16 cellular contexts compared by ENCODE assay signal in the genomic region with DNA sequence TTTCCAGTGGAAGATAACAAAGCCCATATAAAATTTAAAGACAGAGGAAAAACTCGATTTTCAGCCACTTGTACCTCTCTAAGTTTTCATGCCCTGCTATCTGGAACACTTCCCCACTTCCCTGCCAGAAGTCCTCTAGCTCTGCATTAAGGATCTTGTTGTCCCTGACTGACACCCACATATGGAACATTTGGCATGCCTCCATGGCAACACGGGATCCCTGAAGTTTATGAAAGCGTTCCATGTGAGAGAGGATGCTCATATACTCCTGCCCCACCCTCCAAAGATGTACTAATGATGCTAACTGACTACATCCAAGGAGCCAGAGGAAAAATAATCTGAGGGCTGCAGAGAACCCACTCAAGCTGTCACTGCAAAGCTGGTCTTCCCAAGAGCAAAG. TPM values are rescaled to one million over a fixed set of nuclear protein-coding genes. Genes with fewer than 3 reads are reported as not detected.
"Had no signal": no experiment of that assay in that cellular context is flagged by ENCODE, and none has a peak within 500 bp of the region (broad histone marks: within the 10 kb centered on the region; RNA-seq: fewer than 3 reads in every experiment).

No MANE protein-coding gene starts in this region.

- H3K4me1 ChIP-seq: ascending aorta had no signal

- ATAC-seq: activated CD4-positive, alpha-beta T cell treated with anti-CD3 and anti-CD28 coated beads for 36 hours; activated naive CD8-positive, alpha-beta T cell treated with anti-CD3 and anti-CD28 coated beads, Interleukin-2, amount 50 U/mL, for 24 hours; pancreas; T-cell had no signal

- H3K4me3 ChIP-seq: ascending aorta, lung, pancreas, spleen, upper lobe of left lung had no signal

- DNase-seq: activated CD4-positive, alpha-beta T cell treated with anti-CD3 and anti-CD28 coated beads for 36 hours; activated naive CD4-positive, alpha-beta T cell; activated naive CD8-positive, alpha-beta T cell treated with anti-CD3 and anti-CD28 coated beads, Interleukin-2, amount 50 U/mL, for 24 hours; effector memory CD4-positive, alpha-beta T cell; midbrain; naive B cell; pancreas; spleen; stimulated activated naive CD4-positive, alpha-beta T cell treated with Interleukin-2 at 50 U/mL for 16 hours; T-cell; T1000; upper lobe of left lung had no signal

- H3K27ac ChIP-seq: ascending aorta, pancreas, spleen had no signal

- H3K27me3 ChIP-seq: ascending aorta, pancreas, spleen, upper lobe of left lung had no signal

- H3K9me3 ChIP-seq: ascending aorta, pancreas, spleen, upper lobe of left lung had no signal

- FAIRE-seq: pancreas had no signal

RNA-seq across cellular contexts. Expression of gene C11orf91, which starts 8.8 kb away (rescaled TPM):
- total RNA-seq: activated CD4-positive, alpha-beta T cell treated with anti-CD3 and anti-CD28 coated beads for 36 hours; ascending aorta; epithelial cell of proximal tubule; temporal lobe had no signal
- polyA plus RNA-seq: spleen had no signal
